2 cellular contexts compared by ENCODE assay signal in genomic region chr3:61577760-61578159, GRCh38.
TF ChIP-seq lines count a peak whose summit lies in the region.

No MANE protein-coding gene starts in this region.

TF ChIP-seq in HepG2, 621 proteins besides CTCF, POLR2A, EP300 and RAD21:
- TF ChIP-seq RFXANK (CRISPR knock-in tag; IDR thresholded peaks at IDR 0.05) (no peak), ZMYM3 (CRISPR knock-in tag; IDR thresholded peaks at IDR 0.05) (peak; percentile 55; the same call in 1 of the 2 replicates), KDM1A (CRISPR knock-in tag; IDR thresholded peaks at IDR 0.05) (0 out of 2 replicates have a peak, but pooled peaks have one; percentile 47), ZNF629 (CRISPR knock-in tag; conservative IDR thresholded peaks at IDR 0.05) (peak; percentile 89)

TF ChIP-seq in H1, 55 proteins besides CTCF, POLR2A, EP300 and RAD21:
- TF ChIP-seq SIN3A (conservative IDR thresholded peaks at IDR 0.05 in 1 of 2, IDR thresholded peaks at IDR 0.05 in 1 of 2; ENCODE audit: low read depth in 1 of 2, low read length in 2 of 2) (no peak), TAF1 (IDR thresholded peaks at IDR 0.05; ENCODE audit: low read depth, low read length) (no peak), KDM1A (IDR thresholded peaks at IDR 0.05; ENCODE audit: borderline replicate concordance, low read length) (peak; percentile 84; the same call in 1 of the 2 replicates), HDAC2 (IDR thresholded peaks at IDR 0.05; ENCODE audit: borderline replicate concordance in 1 of 2, low read depth in 2 of 2, low read length in 2 of 2) (peak in 1 of 2 experiments; percentile 47; a peak in 1 of 4 replicates)
